Comparison of ENCODE assay signal across 8 cellular contexts in the genomic region with DNA sequence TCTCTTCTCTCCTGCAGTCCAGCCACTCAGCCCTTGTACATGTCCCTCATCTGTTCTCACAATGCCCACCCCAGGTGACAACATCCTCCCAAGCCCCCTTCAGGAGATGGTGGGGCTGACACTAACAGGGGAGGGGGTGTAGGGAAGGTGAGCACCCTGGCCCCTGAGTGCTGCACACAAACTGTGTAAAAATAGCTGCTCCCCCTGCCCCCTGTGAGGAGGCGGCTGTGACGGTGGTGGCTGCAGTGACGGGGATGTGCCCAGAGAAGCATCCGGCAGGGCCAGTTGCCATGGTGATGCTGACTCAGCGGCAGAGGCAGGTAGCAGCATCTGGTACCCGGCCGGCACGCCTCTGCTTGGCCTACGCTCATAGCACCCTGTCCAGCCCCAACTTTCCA. TPM values are rescaled to one million over a fixed set of nuclear protein-coding genes. Genes with fewer than 3 reads are reported as not detected.
DNase-seq lines count a peak whose midpoint lies in the region; ATAC-seq and TF ChIP-seq lines count a peak whose summit lies in the region.

No MANE protein-coding gene starts in this region.

- H3K36me3 Mint-ChIP-seq in activated naive CD8-positive, alpha-beta T cell treated with anti-CD3 and anti-CD28 coated beads, Interleukin-2, amount 50 U/mL, for 24 hours (ENCODE audit: low read depth): peaks cover 16% of the 10 kb centered on the region
- H3K36me3 Mint-ChIP-seq in progenitor cell of endocrine pancreas (ENCODE audit: insufficient read depth): no peaks in the 10 kb centered on the region

- H3K4me3 Mint-ChIP-seq in activated naive CD8-positive, alpha-beta T cell treated with anti-CD3 and anti-CD28 coated beads, Interleukin-2, amount 50 U/mL, for 24 hours: peak overlapping the region; percentile 97
- no peak overlapping the region for H3K4me3 Mint-ChIP-seq in progenitor cell of endocrine pancreas (ENCODE audit: low read depth)

- peak; percentile 16 for ATAC-seq in activated naive CD8-positive, alpha-beta T cell treated with anti-CD3 and anti-CD28 coated beads, Interleukin-2, amount 50 U/mL, for 24 hours

- DNase-seq in DMS53 treated with DMSO at 0.1 percent for 48 hours (lab: John Stamatoyannopoulos, UW; ENCODE audit: unreplicated experiment) (peak; percentile 42), T-helper 1 cell (peak; percentile 80 to 90 (median 89)), HuH-7.5 (ENCODE audit: low spot score) (no peak), SKM-1 treated with dmso at 0.1 percent for 144 hours (lab: John Stamatoyannopoulos, UW; ENCODE audit: unreplicated experiment) (no peak), progenitor cell of endocrine pancreas (ENCODE audit: low spot score, unreplicated experiment) (no peak)
- DNase-seq in activated naive CD8-positive, alpha-beta T cell treated with anti-CD3 and anti-CD28 coated beads, Interleukin-2, amount 50 U/mL, for 24 hours: peak; percentile 94
- DNase-seq in stimulated activated naive CD4-positive, alpha-beta T cell treated with Interleukin-2 at 50 U/mL for 16 hours (lab: John Stamatoyannopoulos, UW): peak; percentile 91

- peaks cover 15 to 28% of the 10 kb centered on the region in 2 donors for H3K4me1 ChIP-seq in mucosa of rectum (ENCODE audit: control insufficient read depth in 2 of 2, insufficient read depth in 2 of 2, low read length in 2 of 2)

- no peaks in the 10 kb centered on the region for H3K9me3 ChIP-seq in mucosa of rectum (ENCODE audit: control insufficient read depth in 2 of 2, low read length in 2 of 2)

- H3K4me3 ChIP-seq in mucosa of rectum (ENCODE audit: low read length in 2 of 2): no peak overlapping the region

- H3K9ac ChIP-seq in mucosa of rectum (ENCODE audit: low read depth in 1 of 2, low read length in 2 of 2): no peak overlapping the region

- H3K27me3 ChIP-seq in mucosa of rectum (ENCODE audit: control insufficient read depth in 2 of 2, insufficient read depth in 2 of 2, low read length in 2 of 2): no peaks in the 10 kb centered on the region

- no peaks in the 10 kb centered on the region for H3K27me3 Mint-ChIP-seq in activated naive CD8-positive, alpha-beta T cell treated with anti-CD3 and anti-CD28 coated beads, Interleukin-2, amount 50 U/mL, for 24 hours
- H3K27me3 Mint-ChIP-seq in progenitor cell of endocrine pancreas: no peaks in the 10 kb centered on the region

- H3K36me3 ChIP-seq in mucosa of rectum (ENCODE audit: control insufficient read depth in 2 of 2, insufficient read depth in 2 of 2, low read length in 2 of 2): no peaks in the 10 kb centered on the region

- H3K9me3 Mint-ChIP-seq in activated naive CD8-positive, alpha-beta T cell treated with anti-CD3 and anti-CD28 coated beads, Interleukin-2, amount 50 U/mL, for 24 hours: no peaks in the 10 kb centered on the region
- H3K9me3 Mint-ChIP-seq in progenitor cell of endocrine pancreas (ENCODE audit: low read depth): no peaks in the 10 kb centered on the region

- peaks cover 70% of the 10 kb centered on the region for H3K4me1 Mint-ChIP-seq in activated naive CD8-positive, alpha-beta T cell treated with anti-CD3 and anti-CD28 coated beads, Interleukin-2, amount 50 U/mL, for 24 hours
- H3K4me1 Mint-ChIP-seq in progenitor cell of endocrine pancreas (ENCODE audit: low read depth): peaks cover 11% of the 10 kb centered on the region

- peak overlapping the region; percentile 95 to 98 for H3K27ac ChIP-seq in mucosa of rectum (ENCODE audit: low read depth in 2 of 2, low read length in 2 of 2)

- TF ChIP-seq CTCF in progenitor cell of endocrine pancreas (IDR thresholded peaks at IDR 0.05; ENCODE audit: unreplicated experiment): no peak

- peak overlapping the region; percentile 92 for H3K27ac Mint-ChIP-seq in activated naive CD8-positive, alpha-beta T cell treated with anti-CD3 and anti-CD28 coated beads, Interleukin-2, amount 50 U/mL, for 24 hours
- H3K27ac Mint-ChIP-seq in progenitor cell of endocrine pancreas: no peak overlapping the region

RNA-seq across cellular contexts. Expression of a gene that starts 13.0 kb away (rescaled TPM):
- 158 and 168 TPM in 2 replicates for total RNA-seq in progenitor cell of endocrine pancreas

RNA-seq across cellular contexts. Expression of a gene that starts 20.2 kb away (rescaled TPM):
- total RNA-seq in progenitor cell of endocrine pancreas: 10.5 and 10.9 TPM in 2 replicates

RNA-seq across cellular contexts. Expression of a gene that starts 28.4 kb away (rescaled TPM):
- total RNA-seq in progenitor cell of endocrine pancreas: 150 and 154 TPM in 2 replicates

RNA-seq across cellular contexts. Expression of a gene that starts 45.9 kb away (rescaled TPM):
- total RNA-seq in progenitor cell of endocrine pancreas: 43.5 and 51.3 TPM in 2 replicates

Comparison
In these comparisons a context has a peak if more than half of its experiments do, and no peak if none do; other contexts are left out.
1. DNase-seq: peak in DMS53 treated with DMSO at 0.1 percent for 48 hours (single experiment), T-helper 1 cell (5 of 5), activated naive CD8-positive, alpha-beta T cell treated with anti-CD3 and anti-CD28 coated beads, Interleukin-2, amount 50 U/mL, for 24 hours (single experiment) and stimulated activated naive CD4-positive, alpha-beta T cell treated with Interleukin-2 at 50 U/mL for 16 hours (single experiment); none in HuH-7.5 (single experiment), SKM-1 treated with dmso at 0.1 percent for 144 hours (single experiment) and progenitor cell of endocrine pancreas (single experiment).